Comparison of ENCODE assay signal across 11 cellular contexts in genomic region chr7:2817456-2817855, GRCh38.
"Had no signal": no experiment of that assay in that cellular context is flagged by ENCODE, and none has a peak within 500 bp of the region (broad histone marks: within the 10 kb centered on the region; RNA-seq: fewer than 3 reads in every experiment).

No MANE protein-coding gene starts in this region.

- H3K4me3 Mint-ChIP-seq: activated naive CD8-positive, alpha-beta T cell treated with anti-CD3 and anti-CD28 coated beads, Interleukin-2, amount 10 ng/mL, durations not matched to agents 7 days and 5 days; activated T-cell treated with anti-CD3 and anti-CD28 coated beads, Interleukin-2, amount 50 U/mL, for 4 hours; mesothelial cell of epicardium; stimulated activated effector memory CD8-positive, alpha-beta T cell treated with anti-CD3 and anti-CD28 coated beads, Interleukin-12 subunit alpha, Interleukin-12 subunit beta, amount 100 ng/mL, for 72 hours had no signal

- ATAC-seq: activated T-cell treated with anti-CD3 and anti-CD28 coated beads, Interleukin-2, amount 50 U/mL, for 4 hours; stimulated activated effector memory CD8-positive, alpha-beta T cell treated with anti-CD3 and anti-CD28 coated beads, Interleukin-12 subunit alpha, Interleukin-12 subunit beta, amount 100 ng/mL, for 72 hours had no signal

- H3K27me3 ChIP-seq: ascending aorta, transverse colon had no signal

- H3K27me3 Mint-ChIP-seq: activated naive CD8-positive, alpha-beta T cell treated with anti-CD3 and anti-CD28 coated beads, Interleukin-2, amount 10 ng/mL, durations not matched to agents 7 days and 5 days had no signal

- H3K4me3 ChIP-seq: ascending aorta, transverse colon had no signal

- H3K36me3 Mint-ChIP-seq: activated naive CD8-positive, alpha-beta T cell treated with anti-CD3 and anti-CD28 coated beads, Interleukin-2, amount 10 ng/mL, durations not matched to agents 7 days and 5 days; stimulated activated effector memory CD8-positive, alpha-beta T cell treated with anti-CD3 and anti-CD28 coated beads, Interleukin-12 subunit alpha, Interleukin-12 subunit beta, amount 100 ng/mL, for 72 hours had no signal

- H3K36me3 ChIP-seq: ascending aorta, transverse colon had no signal

- DNase-seq: activated gamma-delta T cell treated with Interleukin-2 at 50 U/mL for 16 hours; activated naive CD8-positive, alpha-beta T cell treated with anti-CD3 and anti-CD28 coated beads, Interleukin-2, amount 10 ng/mL, durations not matched to agents 7 days and 5 days; activated T-cell treated with anti-CD3 and anti-CD28 coated beads, Interleukin-2, amount 50 U/mL, for 4 hours; foreskin melanocyte; retina; substantia nigra; T-helper 2 cell; transverse colon had no signal

- H3K27ac Mint-ChIP-seq: activated naive CD8-positive, alpha-beta T cell treated with anti-CD3 and anti-CD28 coated beads, Interleukin-2, amount 10 ng/mL, durations not matched to agents 7 days and 5 days; stimulated activated effector memory CD8-positive, alpha-beta T cell treated with anti-CD3 and anti-CD28 coated beads, Interleukin-12 subunit alpha, Interleukin-12 subunit beta, amount 100 ng/mL, for 72 hours had no signal

- H3K9me3 Mint-ChIP-seq: activated naive CD8-positive, alpha-beta T cell treated with anti-CD3 and anti-CD28 coated beads, Interleukin-2, amount 10 ng/mL, durations not matched to agents 7 days and 5 days; activated T-cell treated with anti-CD3 and anti-CD28 coated beads, Interleukin-2, amount 50 U/mL, for 4 hours; mesothelial cell of epicardium; stimulated activated effector memory CD8-positive, alpha-beta T cell treated with anti-CD3 and anti-CD28 coated beads, Interleukin-12 subunit alpha, Interleukin-12 subunit beta, amount 100 ng/mL, for 72 hours had no signal

- H3K9me3 ChIP-seq: ascending aorta, transverse colon had no signal

- H3K27ac ChIP-seq: ascending aorta had no signal
